30 cellular contexts compared by ENCODE assay signal in genomic region chr12:109434556-109434955, GRCh38.
"Had no signal": no experiment of that assay in that cellular context is flagged by ENCODE, and none has a peak within 500 bp of the region (broad histone marks: within the 10 kb centered on the region; RNA-seq: fewer than 3 reads in every experiment).

No MANE protein-coding gene starts in this region.

- DNase-seq: colonic mucosa; effector memory CD4-positive, alpha-beta T cell; foreskin keratinocyte; heart left ventricle; kidney; mucosa of descending colon; naive B cell; stimulated activated CD4-positive, alpha-beta T cell treated with anti-CD3 and anti-CD28 coated beads, Interleukin-12 subunit alpha, Interleukin-12 subunit beta, amount 100 ng/mL, for 4 hours; stimulated activated CD4-positive, alpha-beta T cell treated with anti-CD3 and anti-CD28 coated beads, Interleukin-1b, Interleukin-23, amount 100 ng/mL, for 48 hours; stimulated activated CD4-positive, alpha-beta T cell treated with anti-CD3 and anti-CD28 coated beads, Interleukin-4, amount 100 ng/mL, for 1 hour; stimulated activated CD8-positive, alpha-beta memory T cell treated with anti-CD3 and anti-CD28 coated beads, Interleukin-4, amount 100 ng/mL, for 48 hours; stimulated activated naive CD4-positive, alpha-beta T cell; stomach; substantia nigra; testis; upper lobe of left lung had no signal

- H2AFZ ChIP-seq: hepatocyte had no signal

- H3K4me3 Mint-ChIP-seq: dendritic cell treated with granulocyte-macrophage colony-stimulating factor and Interleukin-4, amounts not matched to agents 40 ng/mL and 50 ng/mL, for 4 days; memory B cell; naive B cell; natural killer cell treated with Interleukin-12 subunit alpha and Interleukin-12 subunit beta and Interleukin-15 and Interleukin-18, amount 100 ng/mL, for 72 hours; neural crest cell had no signal

- H3K79me2 ChIP-seq: hepatocyte had no signal

- ATAC-seq: esophagus mucosa; foreskin keratinocyte; gastroesophageal sphincter; left lobe of liver; mucosa of descending colon; natural killer cell treated with Interleukin-12 subunit alpha and Interleukin-12 subunit beta and Interleukin-15 and Interleukin-18, amount 100 ng/mL, for 72 hours had no signal

- H3K4me3 ChIP-seq: colonic mucosa, gastroesophageal sphincter, heart left ventricle, hepatocyte, lung, mucosa of descending colon, prostate gland, right atrium auricular region, smooth muscle cell, stomach, testis, tibial nerve, upper lobe of left lung had no signal

- H3K9me3 Mint-ChIP-seq: dendritic cell treated with granulocyte-macrophage colony-stimulating factor and Interleukin-4, amounts not matched to agents 40 ng/mL and 50 ng/mL, for 4 days; memory B cell; natural killer cell treated with Interleukin-12 subunit alpha and Interleukin-12 subunit beta and Interleukin-15 and Interleukin-18, amount 100 ng/mL, for 72 hours; neural crest cell had no signal

- H3K27ac ChIP-seq: colonic mucosa, foreskin keratinocyte, gastroesophageal sphincter, hepatocyte, neutrophil, right atrium auricular region, stomach, testis, tibial nerve had no signal

- H3K27me3 ChIP-seq: colonic mucosa, foreskin keratinocyte, gastroesophageal sphincter, heart left ventricle, hepatocyte, neutrophil, right atrium auricular region, stomach, testis, tibial nerve, upper lobe of left lung had no signal

- H3K36me3 ChIP-seq: colonic mucosa, gastroesophageal sphincter, heart left ventricle, neutrophil, prostate gland, right atrium auricular region, stomach, tibial nerve, upper lobe of left lung had no signal

- H3K27me3 Mint-ChIP-seq: memory B cell; naive B cell; natural killer cell treated with Interleukin-12 subunit alpha and Interleukin-12 subunit beta and Interleukin-15 and Interleukin-18, amount 100 ng/mL, for 72 hours had no signal

- H3K4me2 ChIP-seq: hepatocyte, smooth muscle cell had no signal

- H3K27ac Mint-ChIP-seq: dendritic cell treated with granulocyte-macrophage colony-stimulating factor and Interleukin-4, amounts not matched to agents 40 ng/mL and 50 ng/mL, for 4 days; memory B cell had no signal

- H3K36me3 Mint-ChIP-seq: naive B cell; natural killer cell treated with Interleukin-12 subunit alpha and Interleukin-12 subunit beta and Interleukin-15 and Interleukin-18, amount 100 ng/mL, for 72 hours had no signal

- H3K9me3 ChIP-seq: colonic mucosa, gastroesophageal sphincter, heart left ventricle, mucosa of descending colon, neutrophil, prostate gland, right atrium auricular region, stomach, testis, tibial nerve, upper lobe of left lung had no signal

- H3K4me1 ChIP-seq: foreskin keratinocyte, prostate gland, testis had no signal
